In the genomic region with DNA sequence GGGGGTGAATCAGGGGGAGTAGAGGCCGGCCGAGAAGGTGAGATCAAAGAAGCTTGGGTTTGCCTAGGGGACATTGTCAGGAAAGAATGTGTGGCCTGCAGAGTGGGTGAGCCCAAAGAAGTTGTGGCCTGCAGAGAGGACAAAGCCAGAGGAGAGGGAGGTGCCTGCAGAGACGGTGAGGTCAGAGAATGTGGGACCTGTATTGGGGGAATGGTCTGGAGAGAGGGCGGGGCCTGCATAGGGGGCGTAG, we compare ENCODE assay signal across 8 cellular contexts. TPM values are rescaled to one million over a fixed set of nuclear protein-coding genes. Genes with fewer than 3 reads are reported as not detected.
DNase-seq lines count a peak whose midpoint lies in the region; FAIRE-seq and TF ChIP-seq lines count a peak whose summit lies in the region.

No MANE protein-coding gene starts in this region.

- POLR2A ChIA-PET in endothelial cell of umbilical vein (lab: Charles Lee), result no interaction called here

- peak overlapping the region; percentile 41 for H2AFZ ChIP-seq in endothelial cell of umbilical vein (ENCODE audit: low read depth, low read length)

- no peaks in the 10 kb centered on the region for H3K79me2 ChIP-seq in endothelial cell of umbilical vein (ENCODE audit: control insufficient read depth, insufficient read depth, low read length)

- TF ChIP-seq POLR2A in endothelial cell of umbilical vein (IDR thresholded peaks at IDR 0.05; ENCODE audit: low read depth, low read length) (no peak), prostate gland (IDR thresholded peaks at IDR 0.05) (no peak)

- no TSS peak for BruUV-seq in endothelial cell of umbilical vein (replicated peaks; lab: Mats Ljungman, UMichigan)

- intact Hi-C loops in endothelial cell of umbilical vein (cut with micrococcal nuclease), result loop anchor here (2.0 to 5.0 kb wide), 2 partner anchors 39 to 50 kb away; a partner anchor contains a TSS
- intact Hi-C loops in prostate gland (cut with DNase I), result no loop called here

- H3K4me3 ChIP-seq in endothelial cell of umbilical vein (replicated peaks in 1 of 3; ENCODE audit: insufficient read depth in 1 of 3, low read depth in 1 of 3, low read length in 3 of 3) (no peak overlapping the region), prostate gland (no peak overlapping the region)

- TF ChIP-seq CTCF in endothelial cell of umbilical vein (IDR thresholded peaks at IDR 0.05; ENCODE audit: extremely low read depth in 1 of 2, insufficient read depth in 1 of 2, low read depth in 1 of 2, low read length in 2 of 2) (no peak), prostate gland (IDR thresholded peaks at IDR 0.05) (no peak)

- H3K36me3 ChIP-seq in endothelial cell of umbilical vein (ENCODE audit: control insufficient read depth in 2 of 2, extremely low read depth in 1 of 2, insufficient read depth in 2 of 2, low read length in 2 of 2), result no peaks in the 10 kb centered on the region
- no peaks in the 10 kb centered on the region for H3K36me3 ChIP-seq in prostate gland

- whole genome bisulfite sequencing in prostate gland, result 47% methylated on average over 5 of the region's 5 CpGs

- H3K9me1 ChIP-seq in endothelial cell of umbilical vein (replicated peaks; ENCODE audit: control insufficient read depth, extremely low read depth, insufficient read depth, low read length), result no peaks in the 10 kb centered on the region

- no peak overlapping the region for H3K27ac ChIP-seq in endothelial cell of umbilical vein (ENCODE audit: insufficient read depth, low read depth, low read length)
- peak overlapping the region; percentile 60 to 63 for H3K27ac ChIP-seq in prostate gland

- dilution Hi-C loops in endothelial cell of umbilical vein (cut with MboI; ENCODE audit: extremely low pct_ligation_motif_present, low sequenced_read_pairs), result no loop called here

- no peaks in the 10 kb centered on the region for H4K20me1 ChIP-seq in endothelial cell of umbilical vein (replicated peaks; ENCODE audit: control insufficient read depth, extremely low read depth, insufficient read depth, low read length)

- peaks cover 7% of the 10 kb centered on the region for H3K4me1 ChIP-seq in endothelial cell of umbilical vein (ENCODE audit: control insufficient read depth, extremely low read depth, insufficient read depth, low read length)
- no peaks in the 10 kb centered on the region for H3K4me1 ChIP-seq in prostate gland (replicated peaks)

- H3K9ac ChIP-seq in endothelial cell of umbilical vein (replicated peaks; ENCODE audit: extremely low read depth, insufficient read depth, low read length), result no peak overlapping the region

- CTCF ChIA-PET in endothelial cell of umbilical vein (lab: Charles Lee), result interaction anchor here (0.9 kb wide), 1 partner anchor 9 kb away, joined by 3 read pairs; no protein-coding TSS in a partner anchor

- H3K4me2 ChIP-seq in endothelial cell of umbilical vein (ENCODE audit: insufficient read depth, low read length), result no peak overlapping the region

- no peak for FAIRE-seq in endothelial cell of umbilical vein (lab: Jason Lieb, UNC)

- peak; percentile 85 for DNase-seq in SKM-1 treated with dmso at 0.1 percent for 144 hours (lab: John Stamatoyannopoulos, UW; ENCODE audit: unreplicated experiment)
- DNase-seq in SKM-1 (lab: John Stamatoyannopoulos, UW; ENCODE audit: unreplicated experiment), result no peak
- DNase-seq in RPMI8226, result peak; percentile 83
- DNase-seq in endothelial cell of umbilical vein (ENCODE audit: low read depth, low spot score), result no peak
- DNase-seq in prostate gland (ENCODE audit: low spot score), result no peak
- DNase-seq in NCI-H2029 (lab: John Stamatoyannopoulos, UW), result no peak
- DNase-seq in HK-2 (ENCODE audit: unreplicated experiment), result no peak
- DNase-seq in putamen (ENCODE audit: low spot score), result no peak

- H3K9me3 ChIP-seq in endothelial cell of umbilical vein (replicated peaks; ENCODE audit: control insufficient read depth, insufficient read depth, low read length), result no peaks in the 10 kb centered on the region
- H3K9me3 ChIP-seq in prostate gland, result no peaks in the 10 kb centered on the region

- H3K27me3 ChIP-seq in endothelial cell of umbilical vein (ENCODE audit: control insufficient read depth in 2 of 2, insufficient read depth in 2 of 2, low read length in 2 of 2) (peaks cover 14 to 27% of the 10 kb centered on the region in 2 experiments), prostate gland (replicated peaks; ENCODE audit: insufficient read depth) (no peaks in the 10 kb centered on the region)

TF ChIP-seq in endothelial cell of umbilical vein, 7 proteins besides CTCF, POLR2A, EP300 and RAD21:
- no peak for TF ChIP-seq POLR2AphosphoS5 (IDR thresholded peaks at IDR 0.05; ENCODE audit: insufficient read depth, low read depth, low read length)
- no peak for TF ChIP-seq MYC (IDR thresholded peaks at IDR 0.05; ENCODE audit: low read depth, low read length)
- no peak for TF ChIP-seq EZH2 (IDR thresholded peaks at IDR 0.05; ENCODE audit: borderline replicate concordance, low read depth, low read length, severe bottlenecking)
- TF ChIP-seq FOS (IDR thresholded peaks at IDR 0.05; ENCODE audit: borderline replicate concordance, insufficient read depth, low read length), result no peak
- TF ChIP-seq, protein P1, sequence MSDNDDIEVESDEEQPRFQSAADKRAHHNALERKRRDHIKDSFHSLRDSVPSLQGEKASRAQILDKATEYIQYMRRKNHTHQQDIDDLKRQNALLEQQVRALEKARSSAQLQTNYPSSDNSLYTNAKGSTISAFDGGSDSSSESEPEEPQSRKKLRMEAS (IDR thresholded peaks at IDR 0.05; ENCODE audit: insufficient read depth, insufficient read length), result no peak

RNA-seq across cellular contexts. Expression of a gene that starts 3.0 kb away (rescaled TPM):
- total RNA-seq in endothelial cell of umbilical vein, result not detected in 2 replicates
- 0.05 TPM in 1 of 2 replicates, not detected in the other for polyA plus RNA-seq in endothelial cell of umbilical vein
- polyA plus RNA-seq in endothelial cell of umbilical vein (2011; cell fraction: cytosol; rRNA removed), result 0.01 TPM in 1 of 2 replicates, not detected in the other
- polyA plus RNA-seq in endothelial cell of umbilical vein (2011; cell fraction: nucleus; rRNA removed), result 0.03 TPM in 1 of 2 replicates, not detected in the other
- polyA plus RNA-seq in endothelial cell of umbilical vein (2012), result 0.05 TPM in 1 of 2 replicates, not detected in the other
- not detected in 2 replicates for polyA minus RNA-seq in endothelial cell of umbilical vein
- polyA minus RNA-seq in endothelial cell of umbilical vein (2011; cell fraction: cytosol; rRNA and poly(A)+ RNA removed), result not detected
- not detected in 2 replicates for polyA minus RNA-seq in endothelial cell of umbilical vein (2011; cell fraction: nucleus; rRNA and poly(A)+ RNA removed)
- total RNA-seq in prostate gland, result 1 to 10 TPM; 2.2 to 4.2 TPM

RNA-seq across cellular contexts. Expression of a gene that starts 17.1 kb away (rescaled TPM):
- total RNA-seq in endothelial cell of umbilical vein (1.6 and 1.8 TPM in 2 replicates), prostate gland (10 to 100 TPM in 1 of 2 donors, 1 to 10 TPM in 1; 4.8 to 11.7 TPM)
- polyA plus RNA-seq in endothelial cell of umbilical vein, result 1.1 and 1.3 TPM in 2 replicates
- 0.75 and 0.87 TPM in 2 replicates for polyA plus RNA-seq in endothelial cell of umbilical vein (2011; cell fraction: cytosol; rRNA removed)
- 0.71 and 1.2 TPM in 2 replicates for polyA plus RNA-seq in endothelial cell of umbilical vein (2011; cell fraction: nucleus; rRNA removed)
- 2.2 and 2.4 TPM in 2 replicates for polyA plus RNA-seq in endothelial cell of umbilical vein (2012)
- 2.1 and 3.2 TPM in 2 replicates for polyA minus RNA-seq in endothelial cell of umbilical vein
- polyA minus RNA-seq in endothelial cell of umbilical vein (2011; cell fraction: cytosol; rRNA and poly(A)+ RNA removed), result 5.0 TPM
- polyA minus RNA-seq in endothelial cell of umbilical vein (2011; cell fraction: nucleus; rRNA and poly(A)+ RNA removed), result 0.87 and 1.2 TPM in 2 replicates

RNA-seq across cellular contexts. Expression of a gene that starts 32.5 kb away (rescaled TPM):
- total RNA-seq in endothelial cell of umbilical vein, result 31.6 and 36.0 TPM in 2 replicates
- polyA plus RNA-seq in endothelial cell of umbilical vein, result 13.8 and 14.0 TPM in 2 replicates
- 8.8 and 12.6 TPM in 2 replicates for polyA plus RNA-seq in endothelial cell of umbilical vein (2011; cell fraction: cytosol; rRNA removed)
- 45.9 and 51.2 TPM in 2 replicates for polyA plus RNA-seq in endothelial cell of umbilical vein (2011; cell fraction: nucleus; rRNA removed)
- 16.2 and 21.2 TPM in 2 replicates for polyA plus RNA-seq in endothelial cell of umbilical vein (2012)
- polyA minus RNA-seq in endothelial cell of umbilical vein, result 11.8 and 14.7 TPM in 2 replicates
- polyA minus RNA-seq in endothelial cell of umbilical vein (2011; cell fraction: cytosol; rRNA and poly(A)+ RNA removed), result 15.1 TPM
- 16.2 and 23.8 TPM in 2 replicates for polyA minus RNA-seq in endothelial cell of umbilical vein (2011; cell fraction: nucleus; rRNA and poly(A)+ RNA removed)
- 10 to 100 TPM; 21.6 to 45.2 TPM for total RNA-seq in prostate gland

RNA-seq across cellular contexts. Expression of a gene that starts 41.2 kb away (rescaled TPM):
- total RNA-seq in endothelial cell of umbilical vein, result 13.5 and 18.3 TPM in 2 replicates
- polyA plus RNA-seq in endothelial cell of umbilical vein, result 11.9 and 15.8 TPM in 2 replicates
- 9.3 and 10.3 TPM in 2 replicates for polyA plus RNA-seq in endothelial cell of umbilical vein (2011; cell fraction: cytosol; rRNA removed)
- 14.7 and 18.5 TPM in 2 replicates for polyA plus RNA-seq in endothelial cell of umbilical vein (2011; cell fraction: nucleus; rRNA removed)
- polyA plus RNA-seq in endothelial cell of umbilical vein (2012), result 10.3 and 17.7 TPM in 2 replicates
- 14.3 and 23.8 TPM in 2 replicates for polyA minus RNA-seq in endothelial cell of umbilical vein
- polyA minus RNA-seq in endothelial cell of umbilical vein (2011; cell fraction: cytosol; rRNA and poly(A)+ RNA removed), result 7.0 TPM
- 8.7 and 9.9 TPM in 2 replicates for polyA minus RNA-seq in endothelial cell of umbilical vein (2011; cell fraction: nucleus; rRNA and poly(A)+ RNA removed)
- total RNA-seq in prostate gland, result 10 to 100 TPM; 24.0 to 25.7 TPM

RNA-seq across cellular contexts. Expression of a gene that starts 43.4 kb away (rescaled TPM):
- total RNA-seq in endothelial cell of umbilical vein (1.2 TPM in 1 of 2 replicates, not detected in the other), prostate gland (1 to 10 TPM in 1 of 2 donors, not detected in 1; 3.2 TPM)
- polyA plus RNA-seq in endothelial cell of umbilical vein, result 0.35 and 0.81 TPM in 2 replicates
- polyA plus RNA-seq in endothelial cell of umbilical vein (2011; cell fraction: cytosol; rRNA removed), result not detected in 2 replicates
- 0.16 TPM in 1 of 2 replicates, not detected in the other for polyA plus RNA-seq in endothelial cell of umbilical vein (2011; cell fraction: nucleus; rRNA removed)
- 1.2 TPM in 1 of 2 replicates, not detected in the other for polyA plus RNA-seq in endothelial cell of umbilical vein (2012)
- polyA minus RNA-seq in endothelial cell of umbilical vein, result not detected in 2 replicates
- polyA minus RNA-seq in endothelial cell of umbilical vein (2011; cell fraction: cytosol; rRNA and poly(A)+ RNA removed), result 9.8 TPM
- polyA minus RNA-seq in endothelial cell of umbilical vein (2011; cell fraction: nucleus; rRNA and poly(A)+ RNA removed), result 0.48 TPM in 1 of 2 replicates, not detected in the other

Comparison
In these comparisons a context has a peak if more than half of its experiments do, and no peak if none do; other contexts are left out.
1. DNase-seq: peak in SKM-1 treated with dmso at 0.1 percent for 144 hours (single experiment) and RPMI8226 (single experiment); none in SKM-1 (single experiment), endothelial cell of umbilical vein (single experiment), prostate gland (single experiment), NCI-H2029 (single experiment), HK-2 (single experiment) and putamen (single experiment).